Comparison of ENCODE assay signal across 8 cellular contexts in the genomic region with DNA sequence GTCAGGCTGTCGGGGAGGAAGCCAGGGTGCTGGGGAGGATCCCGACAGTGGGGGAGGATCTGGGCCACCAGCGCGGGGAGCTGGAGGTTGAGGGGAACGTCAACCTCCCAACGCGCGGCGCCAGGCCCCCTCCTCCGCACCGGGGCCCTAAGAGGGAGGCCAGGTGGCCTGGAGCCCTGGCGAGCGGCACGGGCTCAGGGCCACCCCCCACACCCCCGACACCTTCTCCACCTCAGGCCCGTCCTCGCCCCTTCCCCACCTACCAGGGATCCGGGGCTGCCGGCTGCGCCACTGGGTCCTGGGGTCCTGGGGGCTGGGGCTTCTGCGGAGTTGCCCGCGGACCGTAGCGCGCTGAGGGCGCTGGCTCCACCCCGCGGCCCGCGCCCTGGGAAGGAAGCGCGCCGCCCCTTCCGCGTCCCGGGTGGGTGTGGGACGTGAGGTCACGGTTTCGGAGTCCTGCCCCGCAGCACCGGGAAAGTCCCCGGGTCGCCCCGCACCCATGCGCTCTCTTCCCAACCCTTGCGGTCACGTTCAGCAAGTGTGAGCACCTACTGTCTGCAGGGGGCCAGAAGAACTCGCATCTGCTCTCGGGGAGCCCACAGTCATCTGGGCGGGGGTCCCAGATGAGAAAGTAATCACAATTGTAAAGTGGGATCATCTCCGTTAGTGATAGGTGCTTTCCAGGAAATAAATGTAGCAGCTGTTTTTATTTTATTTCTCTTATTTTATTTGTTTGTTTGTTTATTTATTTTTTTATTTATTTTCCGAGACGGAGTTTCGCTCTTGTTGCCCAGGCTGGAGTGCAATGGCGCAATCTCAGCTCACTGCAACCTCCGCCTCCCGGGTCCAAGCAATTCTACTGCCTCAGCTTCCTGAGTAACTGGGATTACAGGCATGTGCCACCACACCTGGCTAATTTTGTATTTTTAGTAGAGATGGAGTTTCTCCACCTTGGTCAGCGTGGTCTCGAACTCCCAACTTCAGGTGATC. TPM values are rescaled to one million over a fixed set of nuclear protein-coding genes. Genes with fewer than 3 reads are reported as not detected.
DNase-seq lines count a peak whose midpoint lies in the region; ATAC-seq, FAIRE-seq and TF ChIP-seq lines count a peak whose summit lies in the region.

A gene (minus strand): TSS at position 362 of the 990 bp plus-strand sequence. CDS start 13,335 bp downstream, outside the sequence.

- no peak for FAIRE-seq in urothelium cell line (lab: Jason Lieb, UNC)

- peak in 4 of 9 donors; percentile 6 to 29 (median 18) for TF ChIP-seq CTCF in heart right ventricle (IDR thresholded peaks at IDR 0.05)
- TF ChIP-seq CTCF in psoas muscle (IDR thresholded peaks at IDR 0.05): no peak

- H3K36me3 ChIP-seq in heart right ventricle (peaks cover 0 to under 1% (median 0%) of the 10 kb centered on the region in 9 donors), psoas muscle (ENCODE audit: insufficient read depth in 1 of 2, low read depth in 1 of 2) (no peaks in the 10 kb centered on the region)

- peaks cover 16% of the 10 kb centered on the region for H3K4me1 Mint-ChIP-seq in activated naive CD8-positive, alpha-beta T cell treated with anti-CD3 and anti-CD28 coated beads for 36 hours

- H3K4me1 ChIP-seq in heart right ventricle: peaks cover 0 to 25% (median 15%) of the 10 kb centered on the region in 9 donors
- peaks cover 5% of the 10 kb centered on the region for H3K4me1 ChIP-seq in psoas muscle

- no peaks in the 10 kb centered on the region for H3K27me3 Mint-ChIP-seq in activated naive CD8-positive, alpha-beta T cell treated with anti-CD3 and anti-CD28 coated beads for 36 hours

- H3K36me3 Mint-ChIP-seq in activated naive CD8-positive, alpha-beta T cell treated with anti-CD3 and anti-CD28 coated beads for 36 hours: peaks cover 19% of the 10 kb centered on the region

- H3K4me3 ChIP-seq in heart right ventricle: peak within 1 kb of the TSS; percentile 60 to 99 (median 92)
- H3K4me3 ChIP-seq in psoas muscle: peak within 1 kb of the TSS; percentile 99

- ATAC-seq in HG03095 (IDR thresholded peaks at IDR 0.05; ENCODE audit: unreplicated experiment) (peak; percentile 60), heart right ventricle (peak; percentile 96 to 98 (median 98)), psoas muscle (peak; percentile 84 to 94 (median 92))

- peak within 1 kb of the TSS; percentile 93 for H3K4me3 Mint-ChIP-seq in activated naive CD8-positive, alpha-beta T cell treated with anti-CD3 and anti-CD28 coated beads for 36 hours

- H3K27ac Mint-ChIP-seq in activated naive CD8-positive, alpha-beta T cell treated with anti-CD3 and anti-CD28 coated beads for 36 hours: peak within 1 kb of the TSS; percentile 89

- H3K27me3 ChIP-seq in heart right ventricle: no peaks in the 10 kb centered on the region
- H3K27me3 ChIP-seq in psoas muscle (ENCODE audit: insufficient read depth in 3 of 3, low read length in 2 of 3): no peaks in the 10 kb centered on the region

- DNase-seq in NCI-H2227 (lab: John Stamatoyannopoulos, UW; ENCODE audit: unreplicated experiment) (peak; percentile 24), NCI-H2227 treated with DMSO at 0.1 percent for 48 hours (lab: John Stamatoyannopoulos, UW) (no peak), SW480 (ENCODE audit: low spot score) (peak; percentile 30), heart right ventricle (peak; percentile 77 to 82), psoas muscle (peak; percentile 79 to 85), urothelium cell line (ENCODE audit: low spot score) (peak; percentile 47)
- peak; percentile 80 for DNase-seq in activated naive CD8-positive, alpha-beta T cell treated with anti-CD3 and anti-CD28 coated beads for 36 hours

- intact Hi-C loops in heart right ventricle (cut with DNase I) (loop anchor here in 1 of 10 donors (2.0 kb wide), 1 partner anchor 15 kb away; no protein-coding TSS in a partner anchor), psoas muscle (cut with DNase I) (no loop called here)

- H3K9me3 Mint-ChIP-seq in activated naive CD8-positive, alpha-beta T cell treated with anti-CD3 and anti-CD28 coated beads for 36 hours: no peaks in the 10 kb centered on the region

- H3K9me3 ChIP-seq in heart right ventricle (no peaks in the 10 kb centered on the region), psoas muscle (no peaks in the 10 kb centered on the region)

- WGBS in heart right ventricle, 2 donors: 6 to 10% methylated on average over 57 to 60 of the region's 60 CpGs
- WGBS in psoas muscle, 3 donors: 4 to 6% (median 6%) methylated on average over 42 to 60 of the region's 60 CpGs

- H3K27ac ChIP-seq in heart right ventricle (peak within 1 kb of the TSS; percentile 72 to 99 (median 94)), psoas muscle (peak within 1 kb of the TSS; percentile 95)

RNA-seq across cellular contexts. Expression of the gene that starts here (rescaled TPM):
- 10 to 100 TPM; 18.4 to 19.5 TPM for total RNA-seq in activated naive CD8-positive, alpha-beta T cell treated with anti-CD3 and anti-CD28 coated beads for 36 hours
- total RNA-seq in heart right ventricle (10 to 100 TPM in 1 of 10 donors, 1 to 10 TPM in 9; 4.5 to 11.1 (median 6.9) TPM), psoas muscle (10 to 100 TPM in 3 of 4 donors, 1 to 10 TPM in 1; 9.0 to 17.0 (median 14.2) TPM)
- polyA plus RNA-seq in heart right ventricle (1 to 10 TPM; 6.3 to 6.4 TPM), psoas muscle (10 to 100 TPM in 1 of 3 donors, 1 to 10 TPM in 2; 7.4 to 11.4 (median 8.7) TPM)
